14 cellular contexts compared by ENCODE assay signal in the genomic region with DNA sequence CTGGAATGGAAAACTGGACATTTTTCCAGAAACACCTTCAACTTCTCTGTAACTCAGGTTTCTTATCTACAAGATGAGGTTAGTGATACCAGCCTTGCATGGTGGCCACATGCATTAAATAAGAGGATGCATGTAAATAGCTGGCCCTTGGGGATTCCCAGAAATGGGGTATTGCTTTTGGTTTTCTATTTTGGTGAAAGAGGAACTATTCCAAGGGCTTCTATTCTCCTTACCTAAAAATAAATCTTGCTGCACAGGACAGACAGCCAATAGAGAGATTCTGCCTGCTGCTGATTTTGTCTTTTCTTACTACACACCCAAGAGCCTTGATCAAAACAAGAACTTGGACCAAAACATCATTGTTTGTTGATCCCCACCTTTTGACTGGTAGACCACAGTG.
A peak's percentile ranks its signal among the peaks of the same experiment; 100 is the strongest.
DNase-seq lines count a peak whose midpoint lies in the region; ATAC-seq, FAIRE-seq and TF ChIP-seq lines count a peak whose summit lies in the region.
"Had no signal": no experiment of that assay in that cellular context is flagged by ENCODE, and none has a peak within 500 bp of the region (broad histone marks: within the 10 kb centered on the region; RNA-seq: fewer than 3 reads in every experiment).

No MANE protein-coding gene starts in this region.

- no peak overlapping the region for H3K4me3 ChIP-seq in mucosa of descending colon
- no peak overlapping the region for H3K4me3 ChIP-seq in stomach
- H3K4me3 ChIP-seq: cardiac muscle cell, SK-N-MC, suprapubic skin had no signal

- no peak for TF ChIP-seq POLR2A in stomach (IDR thresholded peaks at IDR 0.05)

- TF ChIP-seq CTCF in mucosa of descending colon (IDR thresholded peaks at IDR 0.05) = no peak
- no peak for TF ChIP-seq CTCF in stomach (IDR thresholded peaks at IDR 0.05)

- DNase-seq in OCI-M1 (lab: John Stamatoyannopoulos, UW) (peak; percentile 50), mucosa of descending colon (no peak), stomach (no peak), HTR-8/SVneo (ENCODE audit: insufficient read length, low spot score) (no peak), inferior parietal cortex (ENCODE audit: extremely low spot score) (no peak)
- DNase-seq: CD4-positive, alpha-beta memory T cell; NCI-H69 had no signal

- no peak overlapping the region for H3K27ac ChIP-seq in stomach
- H3K27ac ChIP-seq: cardiac muscle cell, SK-N-MC, suprapubic skin had no signal

- peak; percentile 59 for ATAC-seq in GM18508 (IDR thresholded peaks at IDR 0.05; ENCODE audit: insufficient read depth, unreplicated experiment)
- ATAC-seq in GM21367 (IDR thresholded peaks at IDR 0.05; ENCODE audit: unreplicated experiment) = peak; percentile 75
- ATAC-seq in HG03025 (IDR thresholded peaks at IDR 0.05; ENCODE audit: low FRiP score, unreplicated experiment) = peak; percentile 66
- ATAC-seq in mucosa of descending colon = no peak
- ATAC-seq: esophagus mucosa had no signal

- H3K36me3 ChIP-seq in mucosa of descending colon (ENCODE audit: low read depth) (no peaks in the 10 kb centered on the region), stomach (no peaks in the 10 kb centered on the region)
- H3K36me3 ChIP-seq: cardiac muscle cell, suprapubic skin had no signal

- no peak for TF ChIP-seq EP300 in stomach (IDR thresholded peaks at IDR 0.05)

- H3K9me3 ChIP-seq in mucosa of descending colon = peaks cover 7% of the 10 kb centered on the region
- peaks cover 0 to 21% (median 12%) of the 10 kb centered on the region in 4 donors for H3K9me3 ChIP-seq in stomach

- intact Hi-C loops in mucosa of descending colon (cut with DNase I, micrococcal nuclease) (no loop called here), stomach (cut with DNase I; ENCODE audit: low total_unique reads) (no loop called here)

- H3K4me1 ChIP-seq in mucosa of descending colon (ENCODE audit: low read depth) (no peaks in the 10 kb centered on the region), stomach (no peaks in the 10 kb centered on the region)
- H3K4me1 ChIP-seq: suprapubic skin had no signal

- no peaks in the 10 kb centered on the region for H3K27me3 ChIP-seq in stomach
- H3K27me3 ChIP-seq: cardiac muscle cell, suprapubic skin had no signal

- FAIRE-seq in HTR-8/SVneo (lab: Jason Lieb, UNC) = no peak
